9 cellular contexts compared by ENCODE assay signal in the genomic region with DNA sequence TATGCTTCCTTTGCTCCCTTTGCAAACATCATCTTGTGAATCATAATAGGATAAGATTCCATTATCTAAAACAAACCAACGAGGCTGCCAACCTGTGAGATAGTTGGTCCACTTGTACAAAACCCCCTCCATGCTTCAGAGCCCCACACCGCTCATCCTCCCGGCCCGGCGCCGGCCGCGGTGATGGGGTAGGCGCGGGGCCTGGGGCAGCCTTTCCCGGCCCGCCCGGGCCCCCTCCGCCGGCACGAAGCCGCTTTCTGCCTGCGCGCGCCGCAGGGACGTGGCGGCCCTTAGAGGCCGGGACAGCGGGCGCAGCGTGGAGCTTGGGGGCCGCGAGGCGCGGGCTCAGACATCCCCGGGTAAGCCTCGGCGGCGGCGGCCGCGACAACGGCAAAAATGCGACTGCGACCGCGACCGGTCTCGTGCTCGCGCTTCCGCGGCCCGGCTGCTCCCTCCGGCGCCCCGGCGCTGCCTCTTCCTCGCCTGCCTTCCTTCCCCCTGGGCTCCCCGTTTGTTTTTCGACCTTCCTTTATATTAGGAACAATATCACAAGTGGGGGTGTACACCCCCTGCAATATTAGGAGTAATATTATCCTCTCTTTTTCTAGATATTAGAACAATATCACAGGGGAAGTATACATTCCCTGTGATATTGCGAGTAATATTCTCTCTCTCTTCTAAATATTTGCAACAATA. TPM values are rescaled to one million over a fixed set of nuclear protein-coding genes. Genes with fewer than 3 reads are reported as not detected.
DNase-seq lines count a peak whose midpoint lies in the region; TF ChIP-seq lines count a peak whose summit lies in the region.
"Had no signal": no experiment of that assay in that cellular context is flagged by ENCODE, and none has a peak within 500 bp of the region (broad histone marks: within the 10 kb centered on the region; RNA-seq: fewer than 3 reads in every experiment).

No MANE protein-coding gene starts in this region.

- H3K4me3 ChIP-seq in dorsolateral prefrontal cortex (peak overlapping the region in 46 of 59 donors; percentile 3 to 56 (median 32)), rectal smooth muscle tissue (ENCODE audit: low read length) (peak overlapping the region; percentile 17)

- TF ChIP-seq CTCF in dorsolateral prefrontal cortex (IDR thresholded peaks at IDR 0.05 in 54 of 56, conservative IDR thresholded peaks at IDR 0.05 in 2 of 56; ENCODE audit: low read depth in 1 of 56, partially characterized antibody in 56 of 56) = no peak

- peaks cover 33% of the 10 kb centered on the region for H3K27me3 Mint-ChIP-seq in T-helper 2 cell treated with Interferon-gamma antibody and Interleukin-4, amounts not matched to agents 5 μg/mL and 100 μg/mL, for 36 hours (ENCODE audit: low read depth)

- peak overlapping the region; percentile 87 for H3K4me3 Mint-ChIP-seq in T-helper 2 cell treated with Interferon-gamma antibody and Interleukin-4, amounts not matched to agents 5 μg/mL and 100 μg/mL, for 36 hours
- H3K4me3 Mint-ChIP-seq: neural crest cell had no signal

- no peaks in the 10 kb centered on the region for H3K9me3 Mint-ChIP-seq in T-helper 2 cell treated with Interferon-gamma antibody and Interleukin-4, amounts not matched to agents 5 μg/mL and 100 μg/mL, for 36 hours

- H3K27ac ChIP-seq in dorsolateral prefrontal cortex (peak overlapping the region in 33 of 59 donors; percentile 5 to 81 (median 35)), rectal smooth muscle tissue (ENCODE audit: low read depth, low read length) (no peak overlapping the region)

- DNase-seq in NCI-H1417 (lab: John Stamatoyannopoulos, UW) = peak in 2 of 3 experiments; percentile 26 to 42
- no peak for DNase-seq in NCI-H1417 treated with DMSO at 0.1 percent for 48 hours (lab: John Stamatoyannopoulos, UW)
- no peak for DNase-seq in T-helper 2 cell treated with Interferon-gamma antibody and Interleukin-4, amounts not matched to agents 5 μg/mL and 100 μg/mL, for 36 hours (ENCODE audit: low spot score)
- DNase-seq in dorsolateral prefrontal cortex = no peak
- no peak for DNase-seq in C1 segment of cervical spinal cord (lab: John Stamatoyannopoulos, UW)
- no peak for DNase-seq in HuH-7 (ENCODE audit: low spot score)
- DNase-seq in DMS53 (lab: John Stamatoyannopoulos, UW) = no peak

- peak overlapping the region; percentile 80 for H3K27ac Mint-ChIP-seq in T-helper 2 cell treated with Interferon-gamma antibody and Interleukin-4, amounts not matched to agents 5 μg/mL and 100 μg/mL, for 36 hours

- peaks cover 25% of the 10 kb centered on the region for H3K4me1 Mint-ChIP-seq in T-helper 2 cell treated with Interferon-gamma antibody and Interleukin-4, amounts not matched to agents 5 μg/mL and 100 μg/mL, for 36 hours (ENCODE audit: low read depth)
- H3K4me1 Mint-ChIP-seq: neural crest cell had no signal

- no peak overlapping the region for H3K9ac ChIP-seq in rectal smooth muscle tissue (ENCODE audit: low read length)

- H3K36me3 ChIP-seq in rectal smooth muscle tissue (ENCODE audit: control insufficient read depth, insufficient read depth, low read length) = no peaks in the 10 kb centered on the region

- intact Hi-C loops in dorsolateral prefrontal cortex (cut with DNase I) = no loop called here

- H3K27me3 ChIP-seq in dorsolateral prefrontal cortex (peaks cover 7 to 100% (median 81%) of the 10 kb centered on the region in 45 donors), rectal smooth muscle tissue (ENCODE audit: control insufficient read depth, insufficient read depth, low read length) (peaks cover 2% of the 10 kb centered on the region)

- H3K36me3 Mint-ChIP-seq in T-helper 2 cell treated with Interferon-gamma antibody and Interleukin-4, amounts not matched to agents 5 μg/mL and 100 μg/mL, for 36 hours (ENCODE audit: low read depth) = no peaks in the 10 kb centered on the region

- H3K4me1 ChIP-seq in rectal smooth muscle tissue (ENCODE audit: control insufficient read depth, insufficient read depth, low read length) = no peaks in the 10 kb centered on the region

RNA-seq across cellular contexts. Expression of a gene that starts 54.0 kb away (rescaled TPM):
- 1 to 10 TPM in 67 of 120 experiments, under 1 TPM in 34, not detected in 19; 0.37 to 6.3 (median 1.5) TPM for total RNA-seq in dorsolateral prefrontal cortex

Comparison
In these comparisons a context has a peak if more than half of its experiments do, and no peak if none do; other contexts are left out.
1. DNase-seq: peak in NCI-H1417 (2 of 3); none in NCI-H1417 treated with DMSO at 0.1 percent for 48 hours (single experiment), T-helper 2 cell treated with Interferon-gamma antibody and Interleukin-4, amounts not matched to agents 5 μg/mL and 100 μg/mL, for 36 hours (single experiment), dorsolateral prefrontal cortex (0 of 10), C1 segment of cervical spinal cord (0 of 14), HuH-7 (single experiment) and DMS53 (single experiment).